ENCODE assay signal across 11 cellular contexts in genomic region chr7:35254496-35255416, GRCh38. TPM values are rescaled to one million over a fixed set of nuclear protein-coding genes. Genes with fewer than 3 reads are reported as not detected.
DNase-seq lines count a peak whose midpoint lies in the region; ATAC-seq and TF ChIP-seq lines count a peak whose summit lies in the region.
"Had no signal": no experiment of that assay in that cellular context is flagged by ENCODE, and none has a peak within 500 bp of the region (broad histone marks: within the 10 kb centered on the region; RNA-seq: fewer than 3 reads in every experiment).

No MANE protein-coding gene starts in this region.

- H3K9me3 ChIP-seq in BE2C = no peaks in the 10 kb centered on the region; the same call in 1 of the 2 replicates
- H3K9me3 ChIP-seq in NT2/D1 (ENCODE audit: insufficient read depth, low read length) = no peaks in the 10 kb centered on the region
- no peaks in the 10 kb centered on the region for H3K9me3 ChIP-seq in neuron (ENCODE audit: low read length)

- H3K4me3 ChIP-seq in BE2C (ENCODE audit: low read depth, low read length) (peak overlapping the region; percentile 83), NT2/D1 (ENCODE audit: insufficient read length, low read depth) (peak overlapping the region; percentile 63), epithelial cell of proximal tubule (ENCODE audit: low read depth, low read length) (peak overlapping the region; percentile 48), neuron (ENCODE audit: low read length) (peak overlapping the region; percentile 44)

- no peak overlapping the region for H3K9ac ChIP-seq in NT2/D1 (ENCODE audit: insufficient read length, low read depth)

- ATAC-seq in HG02798 (IDR thresholded peaks at IDR 0.05; ENCODE audit: poor library complexity, unreplicated experiment) = no peak

- H3K27me3 ChIP-seq in BE2C = no peaks in the 10 kb centered on the region; the same call in 1 of the 2 replicates
- peaks cover 99% of the 10 kb centered on the region for H3K27me3 ChIP-seq in NT2/D1 (ENCODE audit: insufficient read depth, insufficient read length)
- H3K27me3 ChIP-seq in neuron (ENCODE audit: insufficient read depth, low read length) = peaks cover 100% of the 10 kb centered on the region

- H3K4me1 ChIP-seq in BE2C = peaks cover 6% of the 10 kb centered on the region
- peaks cover 8% of the 10 kb centered on the region for H3K4me1 ChIP-seq in NT2/D1 (ENCODE audit: insufficient read depth, insufficient read length)
- no peaks in the 10 kb centered on the region for H3K4me1 ChIP-seq in neuron (ENCODE audit: insufficient read depth, low read length)

- H2AFZ ChIP-seq in neuron (ENCODE audit: low read depth, low read length) = peak overlapping the region; percentile 82

- DNase-seq in BE2C = no peak
- no peak for DNase-seq in NT2/D1 (ENCODE audit: low read depth, low spot score)
- no peak for DNase-seq in epithelial cell of proximal tubule (ENCODE audit: low read depth)
- DNase-seq in stimulated activated CD4-positive, alpha-beta T cell treated with anti-CD3 and anti-CD28 coated beads, Interleukin-4, amount 100 ng/mL, for 4 hours = no peak
- no peak for DNase-seq in stimulated activated CD4-positive, alpha-beta T cell treated with anti-CD3 and anti-CD28 coated beads, Interleukin-12 subunit alpha, Interleukin-12 subunit beta, amount 100 ng/mL, for 4 hours
- DNase-seq in NCI-H2171 (lab: John Stamatoyannopoulos, UW) = no peak
- DNase-seq: activated CD4-positive, CD25-positive, alpha-beta regulatory T cell treated with anti-CD3 and anti-CD28 coated beads, Interleukin-2, amount 50 U/mL, for 72 hours; NCI-H2227 treated with DMSO at 0.1 percent for 48 hours had no signal

- H3K36me3 ChIP-seq in BE2C (peaks cover 15% of the 10 kb centered on the region), NT2/D1 (ENCODE audit: insufficient read depth, insufficient read length, low read length) (no peaks in the 10 kb centered on the region), neuron (ENCODE audit: insufficient read depth, low read length) (no peaks in the 10 kb centered on the region)

- TF ChIP-seq CTCF in BE2C (IDR thresholded peaks at IDR 0.05; ENCODE audit: low read depth, low read length) (no peak), epithelial cell of proximal tubule (conservative IDR thresholded peaks at IDR 0.05; ENCODE audit: low read depth, low read length) (no peak)

RNA-seq across cellular contexts. Expression of gene TBX20, which starts 0.9 kb away (rescaled TPM):
- 8.8 TPM for polyA plus RNA-seq in BE2C (2012; ENCODE audit: insufficient read depth, insufficient read length, low read depth)
- 0.69 and 1.8 TPM in 2 replicates for total RNA-seq in epithelial cell of proximal tubule
- total RNA-seq: dermis blood vessel endothelial cell had no signal
